In genomic region chr20:34016736-34017135, GRCh38 we compare ENCODE assay signal across 22 cellular contexts. TPM values are rescaled to one million over a fixed set of nuclear protein-coding genes. Genes with fewer than 3 reads are reported as not detected.
DNase-seq lines count a peak whose midpoint lies in the region; ATAC-seq and TF ChIP-seq lines count a peak whose summit lies in the region.
"Had no signal": no experiment of that assay in that cellular context is flagged by ENCODE, and none has a peak within 500 bp of the region (broad histone marks: within the 10 kb centered on the region; RNA-seq: fewer than 3 reads in every experiment).

No MANE protein-coding gene starts in this region.

- H3K4me3 Mint-ChIP-seq in activated naive CD8-positive, alpha-beta T cell: no peak overlapping the region
- no peak overlapping the region for H3K4me3 Mint-ChIP-seq in activated naive CD8-positive, alpha-beta T cell treated with anti-CD3 and anti-CD28 coated beads, Interleukin-2, amount 50 U/mL, for 24 hours
- H3K4me3 Mint-ChIP-seq in glutamatergic neuron (ENCODE audit: unreplicated experiment): peak overlapping the region; percentile 72
- H3K4me3 Mint-ChIP-seq in type B pancreatic cell: no peak overlapping the region
- H3K4me3 Mint-ChIP-seq: activated CD4-positive, alpha-beta T cell treated with anti-CD3 and anti-CD28 coated beads, Interleukin-2, amount 10 ng/mL, durations not matched to agents 24 days and 14 days had no signal

- peaks cover 0 to 3% (median 0%) of the 10 kb centered on the region in 12 donors for H3K9me3 ChIP-seq in heart left ventricle
- H3K9me3 ChIP-seq: BLaER1, suprapubic skin, vagina had no signal

- peaks cover 4% of the 10 kb centered on the region for H3K36me3 Mint-ChIP-seq in activated naive CD8-positive, alpha-beta T cell
- H3K36me3 Mint-ChIP-seq in activated naive CD8-positive, alpha-beta T cell treated with anti-CD3 and anti-CD28 coated beads, Interleukin-2, amount 50 U/mL, for 24 hours (ENCODE audit: low read depth): peaks cover 1% of the 10 kb centered on the region
- H3K36me3 Mint-ChIP-seq in glutamatergic neuron (ENCODE audit: unreplicated experiment) (no peaks in the 10 kb centered on the region), type B pancreatic cell (peaks cover 21% of the 10 kb centered on the region)

- 68 to 74% (median 71%) methylated on average over 5 of the region's 5 CpGs for WGBS in heart left ventricle, 4 donors

- no peak for DNase-seq in activated naive CD8-positive, alpha-beta T cell treated with anti-CD3 and anti-CD28 coated beads, Interleukin-2, amount 50 U/mL, for 24 hours
- DNase-seq in NCI-H69 (lab: John Stamatoyannopoulos, UW) (peak; percentile 22), glutamatergic neuron (peak; percentile 74), type B pancreatic cell (ENCODE audit: extremely low spot score, unreplicated experiment) (no peak), GM10266 (ENCODE audit: extremely low spot score) (no peak), heart left ventricle (no peak)
- DNase-seq: activated CD4-positive, alpha-beta T cell treated with anti-CD3 and anti-CD28 coated beads, Interleukin-2, amount 10 ng/mL, durations not matched to agents 24 days and 14 days; dermis blood vessel endothelial cell; DMS 273 treated with DMSO at 0.1 percent for 48 hours; foreskin fibroblast; GM23248; Karpas-422; NCI-H526; T-helper 1 cell had no signal

- no peaks in the 10 kb centered on the region for H3K27me3 ChIP-seq in heart left ventricle
- H3K27me3 ChIP-seq: BLaER1, hepatocyte, suprapubic skin, vagina had no signal

- no peak for TF ChIP-seq CTCF in glutamatergic neuron (IDR thresholded peaks at IDR 0.05; ENCODE audit: partially characterized antibody, unreplicated experiment)
- TF ChIP-seq CTCF in type B pancreatic cell (conservative IDR thresholded peaks at IDR 0.05): no peak
- no peak for TF ChIP-seq CTCF in GM10266 (IDR thresholded peaks at IDR 0.05; ENCODE audit: control insufficient read depth, insufficient read depth, low read depth, missing control alignments)
- TF ChIP-seq CTCF in heart left ventricle (IDR thresholded peaks at IDR 0.05): no peak

- intact Hi-C loops in heart left ventricle (cut with DNase I): no loop called here

- H3K36me3 ChIP-seq in heart left ventricle: no peaks in the 10 kb centered on the region
- H3K36me3 ChIP-seq: suprapubic skin, vagina had no signal

- peaks cover 85% of the 10 kb centered on the region for H3K4me1 Mint-ChIP-seq in activated naive CD8-positive, alpha-beta T cell (ENCODE audit: low read depth)
- peaks cover 84% of the 10 kb centered on the region for H3K4me1 Mint-ChIP-seq in activated naive CD8-positive, alpha-beta T cell treated with anti-CD3 and anti-CD28 coated beads, Interleukin-2, amount 50 U/mL, for 24 hours
- peaks cover 58% of the 10 kb centered on the region for H3K4me1 Mint-ChIP-seq in glutamatergic neuron (ENCODE audit: low read depth, unreplicated experiment)
- H3K4me1 Mint-ChIP-seq in type B pancreatic cell (ENCODE audit: unreplicated experiment): peaks cover 55% of the 10 kb centered on the region

- no peak overlapping the region for H3K4me3 ChIP-seq in heart left ventricle
- H3K4me3 ChIP-seq: BLaER1, GM23248, hepatocyte, lung, suprapubic skin, vagina had no signal

- H3K27me3 Mint-ChIP-seq in activated naive CD8-positive, alpha-beta T cell: no peaks in the 10 kb centered on the region
- H3K27me3 Mint-ChIP-seq in activated naive CD8-positive, alpha-beta T cell treated with anti-CD3 and anti-CD28 coated beads, Interleukin-2, amount 50 U/mL, for 24 hours: no peaks in the 10 kb centered on the region
- H3K27me3 Mint-ChIP-seq in glutamatergic neuron (ENCODE audit: unreplicated experiment) (peaks cover 3% of the 10 kb centered on the region), type B pancreatic cell (no peaks in the 10 kb centered on the region)
- H3K27me3 Mint-ChIP-seq: activated CD4-positive, alpha-beta T cell treated with anti-CD3 and anti-CD28 coated beads, Interleukin-2, amount 10 ng/mL, durations not matched to agents 24 days and 14 days had no signal

- TF ChIP-seq POLR2A in heart left ventricle (IDR thresholded peaks at IDR 0.05): no peak

- no peak for ATAC-seq in activated naive CD8-positive, alpha-beta T cell treated with anti-CD3 and anti-CD28 coated beads, Interleukin-2, amount 50 U/mL, for 24 hours
- ATAC-seq in HG02623 (IDR thresholded peaks at IDR 0.05; ENCODE audit: unreplicated experiment) (no peak), heart left ventricle (no peak)
- ATAC-seq: Right ventricle myocardium inferior had no signal

- no peak overlapping the region for H3K27ac ChIP-seq in heart left ventricle
- H3K27ac ChIP-seq: BLaER1, hepatocyte, suprapubic skin, vagina had no signal

- peaks cover 3 to 79% (median 63%) of the 10 kb centered on the region in 12 donors for H3K4me1 ChIP-seq in heart left ventricle

- no peaks in the 10 kb centered on the region for H3K9me3 Mint-ChIP-seq in activated naive CD8-positive, alpha-beta T cell (ENCODE audit: low read depth)
- no peaks in the 10 kb centered on the region for H3K9me3 Mint-ChIP-seq in activated naive CD8-positive, alpha-beta T cell treated with anti-CD3 and anti-CD28 coated beads, Interleukin-2, amount 50 U/mL, for 24 hours
- H3K9me3 Mint-ChIP-seq in glutamatergic neuron (ENCODE audit: unreplicated experiment) (peaks cover 7% of the 10 kb centered on the region), type B pancreatic cell (peaks cover 9% of the 10 kb centered on the region)
- H3K9me3 Mint-ChIP-seq: activated CD4-positive, alpha-beta T cell treated with anti-CD3 and anti-CD28 coated beads, Interleukin-2, amount 10 ng/mL, durations not matched to agents 24 days and 14 days had no signal

- peak overlapping the region; percentile 69 for H3K27ac Mint-ChIP-seq in activated naive CD8-positive, alpha-beta T cell
- H3K27ac Mint-ChIP-seq in activated naive CD8-positive, alpha-beta T cell treated with anti-CD3 and anti-CD28 coated beads, Interleukin-2, amount 50 U/mL, for 24 hours: no peak overlapping the region
- H3K27ac Mint-ChIP-seq in glutamatergic neuron (ENCODE audit: unreplicated experiment) (peak overlapping the region; percentile 85), type B pancreatic cell (peak overlapping the region; percentile 12)

RNA-seq across cellular contexts. Expression of gene RALY, which starts 23.0 kb away (rescaled TPM):
- total RNA-seq in glutamatergic neuron (ENCODE audit: unreplicated experiment) (234 TPM), type B pancreatic cell (ENCODE audit: low replicate concordance) (200 and 215 TPM in 2 replicates), heart left ventricle (100 to 1,000 TPM in 7 of 9 donors, 10 to 100 TPM in 2; 99.2 to 148 (median 106) TPM)
- polyA plus RNA-seq in heart left ventricle: 100 to 1,000 TPM; 130 to 210 TPM

Comparison
In these comparisons a context has a peak if more than half of its experiments do, and no peak if none do; other contexts are left out.
1. DNase-seq: peak in NCI-H69 (single experiment) and glutamatergic neuron (single experiment); none in activated naive CD8-positive, alpha-beta T cell treated with anti-CD3 and anti-CD28 coated beads, Interleukin-2, amount 50 U/mL, for 24 hours (single experiment), type B pancreatic cell (single experiment), GM10266 (single experiment) and heart left ventricle (0 of 5).